24 cellular contexts compared by ENCODE assay signal in genomic region chr12:7916936-7917335, GRCh38. TPM values are rescaled to one million over a fixed set of nuclear protein-coding genes. Genes with fewer than 3 reads are reported as not detected.
DNase-seq lines count a peak whose midpoint lies in the region; ATAC-seq, FAIRE-seq and TF ChIP-seq lines count a peak whose summit lies in the region.
"Had no signal": no experiment of that assay in that cellular context is flagged by ENCODE, and none has a peak within 500 bp of the region (broad histone marks: within the 10 kb centered on the region; RNA-seq: fewer than 3 reads in every experiment).

No MANE protein-coding gene starts in this region.

- no peak overlapping the region for H3K4me3 ChIP-seq in CD4-positive, alpha-beta memory T cell (ENCODE audit: low read length in 2 of 2)
- H3K4me3 ChIP-seq in K562, result no peak overlapping the region
- H3K4me3 ChIP-seq: right atrium auricular region, vagina had no signal

- no peaks in the 10 kb centered on the region for H3K9me3 Mint-ChIP-seq in T-helper 1 cell treated with Interleukin-12 subunit alpha and Interleukin-12 subunit beta and Interleukin-4 antibody, amounts not matched to agents 30 μg/mL and 1 μg/mL, for 36 hours
- peaks cover 0 to 8% (median 0%) of the 10 kb centered on the region in 8 donors for H3K9me3 Mint-ChIP-seq in CD4-positive, alpha-beta memory T cell
- H3K9me3 Mint-ChIP-seq: activated CD4-positive, alpha-beta memory T cell treated with anti-CD3 and anti-CD28 coated beads for 36 hours; activated T-cell treated with anti-CD3 and anti-CD28 coated beads, Interleukin-2, amount 50 U/mL, for 24 hours; T-cell had no signal

- DNase-seq in T-helper 1 cell (no peak), K562 (ENCODE audit: extremely low read depth in 1 of 4, low spot score in 3 of 4) (no peak), mesenteric fat pad (ENCODE audit: low spot score) (peak; percentile 43), NCI-H446 treated with DMSO at 0.1 percent for 48 hours (lab: John Stamatoyannopoulos, UW) (no peak), foreskin keratinocyte (no peak), AG08395 (ENCODE audit: low spot score) (no peak)
- DNase-seq in CD4-positive, alpha-beta memory T cell, result no peak
- DNase-seq: activated CD4-positive, alpha-beta memory T cell treated with anti-CD3 and anti-CD28 coated beads for 36 hours; activated T-cell treated with anti-CD3 and anti-CD28 coated beads, Interleukin-2, amount 50 U/mL, for 24 hours; DMS 273 treated with DMSO at 0.1 percent for 48 hours; head of caudate nucleus; left ventricle myocardium superior; NCI-H1694; NCI-H774; Right ventricle myocardium superior; stimulated activated CD8-positive, alpha-beta memory T cell treated with anti-CD3 and anti-CD28 coated beads, Interleukin-4, amount 100 ng/mL, for 48 hours; substantia nigra; T-cell had no signal

- H3K4me1 ChIP-seq in CD4-positive, alpha-beta memory T cell (ENCODE audit: insufficient read depth, low read length), result peaks cover 19% of the 10 kb centered on the region
- H3K4me1 ChIP-seq in K562 (replicated peaks in 1 of 2; ENCODE audit: control insufficient read depth in 2 of 2, insufficient read depth in 2 of 2, low read length in 2 of 2) (no peaks in the 10 kb centered on the region), foreskin keratinocyte (no peaks in the 10 kb centered on the region)
- H3K4me1 ChIP-seq: right atrium auricular region, vagina had no signal

- CTCF ChIA-PET in CD4-positive, alpha-beta memory T cell (lab: Charles Lee; ENCODE audit: partially characterized antibody), result interaction anchor here (1.3 kb wide), 1 partner anchor 16 kb away, joined by 7 read pairs; no protein-coding TSS in a partner anchor
- CTCF ChIA-PET in K562 (lab: Yijun Ruan, JAX; ENCODE audit: low intra/inter-chr PET ratio), result no interaction called here

- intact Hi-C loops in CD4-positive, alpha-beta memory T cell (cut with micrococcal nuclease), result no loop called here
- intact Hi-C loops in K562 (cut with micrococcal nuclease), result no loop called here

- ATAC-seq in K562 (0 out of 3 replicates have a peak, but pooled peaks have one; percentile 19), foreskin keratinocyte (no peak)
- ATAC-seq: left ventricle myocardium superior had no signal

- no peak overlapping the region for H2AFZ ChIP-seq in K562 (ENCODE audit: low read depth, low read length)

- FAIRE-seq in K562 (lab: Jason Lieb, UNC), result no peak
- FAIRE-seq: A204.1, G401.6 had no signal

- peaks cover 23% of the 10 kb centered on the region for H3K36me3 ChIP-seq in CD4-positive, alpha-beta memory T cell (ENCODE audit: insufficient read depth, low read length)
- peaks cover 30% of the 10 kb centered on the region; the same call in 2 of the 3 replicates for H3K36me3 ChIP-seq in K562 (ENCODE audit: control insufficient read depth, insufficient read depth, low read length)

- H3K4me1 Mint-ChIP-seq in T-helper 1 cell treated with Interleukin-12 subunit alpha and Interleukin-12 subunit beta and Interleukin-4 antibody, amounts not matched to agents 30 μg/mL and 1 μg/mL, for 36 hours (ENCODE audit: low read depth), result peaks cover 16% of the 10 kb centered on the region
- H3K4me1 Mint-ChIP-seq in CD4-positive, alpha-beta memory T cell, result peaks cover 18 to 54% (median 33%) of the 10 kb centered on the region in 4 donors

- no peak overlapping the region for H3K27ac ChIP-seq in CD4-positive, alpha-beta memory T cell (ENCODE audit: low read depth, low read length)
- H3K27ac ChIP-seq in K562 (ENCODE audit: extremely low read depth, low read depth, low read length) (no peak overlapping the region), foreskin keratinocyte (no peak overlapping the region)
- H3K27ac ChIP-seq: right atrium auricular region, vagina had no signal

- no TSS peak for BruUV-seq in K562 (replicated peaks; lab: Mats Ljungman, UMichigan)

- no peaks in the 10 kb centered on the region for H3K27me3 ChIP-seq in CD4-positive, alpha-beta memory T cell (ENCODE audit: insufficient read depth, low read length)
- no peaks in the 10 kb centered on the region for H3K27me3 ChIP-seq in K562 (ENCODE audit: control insufficient read depth in 2 of 2, insufficient read depth in 2 of 2, low read length in 2 of 2)
- H3K27me3 ChIP-seq in foreskin keratinocyte, result no peaks in the 10 kb centered on the region
- H3K27me3 ChIP-seq: right atrium auricular region, vagina had no signal

- no peaks in the 10 kb centered on the region for H3K9me3 ChIP-seq in CD4-positive, alpha-beta memory T cell (ENCODE audit: control insufficient read depth in 1 of 2, low read length in 2 of 2)
- H3K9me3 ChIP-seq in K562 (replicated peaks; ENCODE audit: control insufficient read depth, insufficient read depth, low read depth, low read length), result no peaks in the 10 kb centered on the region
- H3K9me3 ChIP-seq: right atrium auricular region, vagina had no signal

- TF ChIP-seq CTCF in K562 (IDR thresholded peaks at IDR 0.05 in 2 of 3, conservative IDR thresholded peaks at IDR 0.05 in 1 of 3; ENCODE audit: insufficient read depth in 2 of 3, low read depth in 1 of 3, low read length in 3 of 3), result no peak
- no peak for TF ChIP-seq CTCF in foreskin keratinocyte (conservative IDR thresholded peaks at IDR 0.05)

- H3K4me2 ChIP-seq in K562 (ENCODE audit: insufficient read depth, low read length), result no peak overlapping the region

- POLR2A ChIA-PET in CD4-positive, alpha-beta memory T cell (lab: Charles Lee; ENCODE audit: partially characterized antibody), result interaction anchor here (0.6 to 4.4 kb wide), 3 partner anchors 11 to 70 kb away, joined by 3 to 28 read pairs (median 6); no protein-coding TSS in a partner anchor
- POLR2A ChIA-PET in K562 (lab: Yijun Ruan, JAX), result interaction anchor here (3.2 kb wide), 1 partner anchor 8 kb away, joined by 16 read pairs; no protein-coding TSS in a partner anchor

- no peak for TF ChIP-seq EP300 in K562 (IDR thresholded peaks at IDR 0.05; ENCODE audit: low read length)

- H4K20me1 ChIP-seq in K562 (replicated peaks; ENCODE audit: control insufficient read depth, insufficient read depth, low read length), result no peaks in the 10 kb centered on the region

- peaks cover 27% of the 10 kb centered on the region for H3K36me3 Mint-ChIP-seq in T-helper 1 cell treated with Interleukin-12 subunit alpha and Interleukin-12 subunit beta and Interleukin-4 antibody, amounts not matched to agents 30 μg/mL and 1 μg/mL, for 36 hours (ENCODE audit: low read depth)
- H3K36me3 Mint-ChIP-seq in CD4-positive, alpha-beta memory T cell, result peaks cover 38 to 44% of the 10 kb centered on the region in 2 donors

- no peak overlapping the region for H3K4me3 Mint-ChIP-seq in T-helper 1 cell treated with Interleukin-12 subunit alpha and Interleukin-12 subunit beta and Interleukin-4 antibody, amounts not matched to agents 30 μg/mL and 1 μg/mL, for 36 hours
- H3K4me3 Mint-ChIP-seq in CD4-positive, alpha-beta memory T cell, result peak overlapping the region in 1 of 8 donors; percentile 32
- H3K4me3 Mint-ChIP-seq: activated CD4-positive, alpha-beta memory T cell treated with anti-CD3 and anti-CD28 coated beads for 36 hours; activated naive CD8-positive, alpha-beta T cell had no signal

- TF ChIP-seq RAD21 in K562 (CRISPR knock-in tag; conservative IDR thresholded peaks at IDR 0.05 in 1 of 2, IDR thresholded peaks at IDR 0.05 in 1 of 2), result no peak

- in situ Hi-C loops in K562 (cut with MboI), result no loop called here

- H3K79me2 ChIP-seq in K562 (ENCODE audit: control insufficient read depth, insufficient read depth, low read length), result no peaks in the 10 kb centered on the region

- H3K9me1 ChIP-seq in K562 (ENCODE audit: control insufficient read depth, insufficient read depth, low read length), result no peaks in the 10 kb centered on the region

- WGBS in K562 (ENCODE audit: insufficient coverage, low coverage, missing lambda C conversion rate), result 0% methylated on average over 1 of the region's 1 CpG

- H3K9ac ChIP-seq in K562 (ENCODE audit: insufficient read depth in 1 of 2, low read depth in 2 of 2, low read length in 2 of 2), result no peak overlapping the region

- H3K27ac Mint-ChIP-seq in T-helper 1 cell treated with Interleukin-12 subunit alpha and Interleukin-12 subunit beta and Interleukin-4 antibody, amounts not matched to agents 30 μg/mL and 1 μg/mL, for 36 hours, result peak overlapping the region; percentile 42
- H3K27ac Mint-ChIP-seq in CD4-positive, alpha-beta memory T cell, result peak overlapping the region in 6 of 7 donors; percentile 18 to 82 (median 50)
- H3K27ac Mint-ChIP-seq: activated CD4-positive, alpha-beta memory T cell treated with anti-CD3 and anti-CD28 coated beads for 36 hours; activated naive CD8-positive, alpha-beta T cell had no signal

- no peaks in the 10 kb centered on the region for H3K27me3 Mint-ChIP-seq in T-helper 1 cell treated with Interleukin-12 subunit alpha and Interleukin-12 subunit beta and Interleukin-4 antibody, amounts not matched to agents 30 μg/mL and 1 μg/mL, for 36 hours (ENCODE audit: low read depth)
- no peaks in the 10 kb centered on the region for H3K27me3 Mint-ChIP-seq in CD4-positive, alpha-beta memory T cell
- H3K27me3 Mint-ChIP-seq: activated CD4-positive, alpha-beta memory T cell treated with anti-CD3 and anti-CD28 coated beads for 36 hours; activated naive CD8-positive, alpha-beta T cell; activated T-cell treated with anti-CD3 and anti-CD28 coated beads, Interleukin-2, amount 50 U/mL, for 24 hours; T-cell had no signal

- no peak for TF ChIP-seq POLR2A in K562 (conservative IDR thresholded peaks at IDR 0.05)

RNA-seq across cellular contexts. Expression of gene SLC2A3, which starts 19.1 kb away (rescaled TPM):
- total RNA-seq in CD4-positive, alpha-beta memory T cell, result 100 to 1,000 TPM; 157 to 158 TPM
- 100 to 1,000 TPM; 100 to 275 TPM for polyA plus RNA-seq in CD4-positive, alpha-beta memory T cell
- total RNA-seq in K562 (2011; cell fraction: chromatin; rRNA removed; ENCODE audit: low replicate concordance), result 809 and 942 TPM in 2 replicates
- total RNA-seq in K562 (2011; cell fraction: nucleolus; rRNA removed), result 602 and 714 TPM in 2 replicates
- total RNA-seq in K562 (2011; cell fraction: nucleoplasm; rRNA removed), result 822 and 830 TPM in 2 replicates
- total RNA-seq in K562 (2014; rRNA removed) (64.0 and 67.3 TPM in 2 replicates), K562 (2014; rRNA removed; fragmentation: Illumina TruSeq; extraction: Trizol) (119 and 138 TPM in 2 replicates), K562 (2015; rRNA removed; fragmentation: Illumina TruSeq; extraction: Trizol) (78.9 and 86.3 TPM in 2 replicates), K562 (2021) (140 and 161 TPM in 2 replicates), mesenteric fat pad (238 TPM), foreskin keratinocyte (10.8 and 12.2 TPM in 2 replicates)
- polyA plus RNA-seq in K562 (2011; rRNA removed) (296 and 491 TPM in 2 replicates), K562 (2014; fragmentation: Illumina TruSeq; extraction: Trizol) (101 and 104 TPM in 2 replicates), K562 (2014; fragmentation: Nextera tagmentation; extraction: Ambion mirVana) (100 to 1,000 TPM in 1 of 2 experiments, 10 to 100 TPM in 1; 93.4 to 129 TPM), K562 (2014; rRNA removed) (97.9 and 98.7 TPM in 2 replicates), foreskin keratinocyte (6.3 and 6.5 TPM in 2 replicates)
- 291 and 361 TPM in 2 replicates for polyA plus RNA-seq in K562 (2011; cell fraction: cytosol; rRNA removed)
- 164 and 209 TPM in 2 replicates for polyA plus RNA-seq in K562 (2011; cell fraction: nucleus; rRNA removed)
- 81.0 and 167 TPM in 2 replicates for polyA plus RNA-seq in K562 (2012)
- 452 and 599 TPM in 2 replicates for polyA minus RNA-seq in K562 (2011; rRNA and poly(A)+ RNA removed)
- 168 and 265 TPM in 2 replicates for polyA minus RNA-seq in K562 (2011; cell fraction: cytosol; rRNA and poly(A)+ RNA removed)
- 149 and 249 TPM in 2 replicates for polyA minus RNA-seq in K562 (2011; cell fraction: nucleus; rRNA and poly(A)+ RNA removed)

RNA-seq across cellular contexts. Expression of gene SLC2A14, which starts 44.2 kb away (rescaled TPM):
- total RNA-seq in CD4-positive, alpha-beta memory T cell, result 1 to 10 TPM; 3.5 TPM
- not detected for polyA plus RNA-seq in CD4-positive, alpha-beta memory T cell
- total RNA-seq in K562 (2011; cell fraction: chromatin; rRNA removed; ENCODE audit: low replicate concordance), result 0.79 and 1.5 TPM in 2 replicates
- 1.4 and 4.7 TPM in 2 replicates for total RNA-seq in K562 (2011; cell fraction: nucleolus; rRNA removed)
- 1.7 and 2.0 TPM in 2 replicates for total RNA-seq in K562 (2011; cell fraction: nucleoplasm; rRNA removed)
- total RNA-seq in K562 (2014; rRNA removed), result 0.20 TPM in 1 of 2 replicates, not detected in the other
- 5.4 and 6.8 TPM in 2 replicates for total RNA-seq in K562 (2014; rRNA removed; fragmentation: Illumina TruSeq; extraction: Trizol)
- total RNA-seq in K562 (2015; rRNA removed; fragmentation: Illumina TruSeq; extraction: Trizol), result 3.6 and 4.3 TPM in 2 replicates
- 7.4 and 8.9 TPM in 2 replicates for total RNA-seq in K562 (2021)
- polyA plus RNA-seq in K562 (2011; rRNA removed), result 6.3 and 6.8 TPM in 2 replicates
- 4.8 and 6.8 TPM in 2 replicates for polyA plus RNA-seq in K562 (2011; cell fraction: cytosol; rRNA removed)
- polyA plus RNA-seq in K562 (2011; cell fraction: nucleus; rRNA removed), result 0.22 and 0.54 TPM in 2 replicates
- polyA plus RNA-seq in K562 (2012), result 2.4 and 4.4 TPM in 2 replicates
- polyA plus RNA-seq in K562 (2014; fragmentation: Illumina TruSeq; extraction: Trizol), result 0.74 and 1.1 TPM in 2 replicates
- polyA plus RNA-seq in K562 (2014; fragmentation: Nextera tagmentation; extraction: Ambion mirVana), result 1 to 10 TPM; 4.0 to 5.2 TPM
- 0.13 and 0.19 TPM in 2 replicates for polyA plus RNA-seq in K562 (2014; rRNA removed)
- polyA minus RNA-seq in K562 (2011; rRNA and poly(A)+ RNA removed), result 0.54 and 1.1 TPM in 2 replicates
- 16.2 and 21.5 TPM in 2 replicates for polyA minus RNA-seq in K562 (2011; cell fraction: cytosol; rRNA and poly(A)+ RNA removed)
- polyA minus RNA-seq in K562 (2011; cell fraction: nucleus; rRNA and poly(A)+ RNA removed), result 0.54 and 0.78 TPM in 2 replicates
- 5.4 TPM for total RNA-seq in mesenteric fat pad
- total RNA-seq in foreskin keratinocyte, result 0.28 and 0.31 TPM in 2 replicates
- polyA plus RNA-seq in foreskin keratinocyte, result 0.03 and 0.08 TPM in 2 replicates
- total RNA-seq: left ventricle myocardium superior, right atrium auricular region, Right ventricle myocardium superior, vagina had no signal
